ENCODE assay signal across 1 cellular context in the genomic region with DNA sequence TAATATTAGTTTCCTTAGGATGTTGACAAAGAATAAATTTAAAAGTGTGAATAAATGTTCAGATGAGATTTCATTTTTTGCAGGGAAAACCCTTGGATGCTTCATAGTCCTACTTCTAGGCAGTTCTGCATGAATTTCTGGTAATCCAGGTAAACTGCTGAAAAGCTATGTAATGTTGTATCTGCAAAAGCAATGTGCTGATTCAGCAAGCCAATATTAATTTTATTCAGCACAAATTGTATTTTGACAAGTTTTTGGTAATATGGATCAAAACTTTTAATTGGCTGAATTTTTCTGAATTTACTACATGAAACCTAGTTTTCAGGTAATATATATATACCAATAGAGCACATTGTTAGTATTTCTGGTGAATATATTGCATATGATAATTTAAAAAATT.
TF ChIP-seq lines count a peak whose summit lies in the region.

No MANE protein-coding gene starts in this region.

TF ChIP-seq in GM23338, 12 proteins besides CTCF, POLR2A, EP300 and RAD21 (continued from another document):
- no peak for TF ChIP-seq EZH2phosphoT487 (IDR thresholded peaks at IDR 0.05; ENCODE audit: unreplicated experiment)
